In genomic region chr19:12788682-12789097, GRCh38 we compare ENCODE assay signal across 1 cellular context.
TF ChIP-seq lines count a peak whose summit lies in the region.

No MANE protein-coding gene starts in this region.

TF ChIP-seq in HepG2, 621 proteins besides CTCF, POLR2A, EP300 and RAD21 (continued from another document and continues in another):
- TF ChIP-seq TFAP4 (IDR thresholded peaks at IDR 0.05; ENCODE audit: borderline replicate concordance, low read depth) (peak; percentile 73; the same call in 1 of the 2 replicates), ZNF260 (CRISPR knock-in tag; IDR thresholded peaks at IDR 0.05; ENCODE audit: borderline replicate concordance, low read depth) (no peak), NFE2L1 (CRISPR knock-in tag; IDR thresholded peaks at IDR 0.05; ENCODE audit: borderline replicate concordance) (no peak), ZNF792 (CRISPR knock-in tag; IDR thresholded peaks at IDR 0.05) (peak; percentile 49; the same call in 1 of the 2 replicates), ZNF501 (CRISPR knock-in tag; IDR thresholded peaks at IDR 0.05) (0 out of 2 replicates have a peak, but pooled peaks have one; percentile 14), ZBTB33 (CRISPR knock-in tag; IDR thresholded peaks at IDR 0.05) (no peak), ZFP41 (CRISPR knock-in tag; IDR thresholded peaks at IDR 0.05; ENCODE audit: borderline replicate concordance) (no peak), TRIM24 (CRISPR knock-in tag; IDR thresholded peaks at IDR 0.05) (no peak), MZF1 (CRISPR knock-in tag; IDR thresholded peaks at IDR 0.05; ENCODE audit: borderline replicate concordance) (no peak), ZSCAN21 (CRISPR knock-in tag; IDR thresholded peaks at IDR 0.05; ENCODE audit: borderline replicate concordance) (0 out of 2 replicates have a peak, but pooled peaks have one; percentile 37), ZHX1 (CRISPR knock-in tag; IDR thresholded peaks at IDR 0.05; ENCODE audit: low read depth) (no peak), MAFG (CRISPR knock-in tag; IDR thresholded peaks at IDR 0.05) (no peak), ARHGAP35 (CRISPR knock-in tag; IDR thresholded peaks at IDR 0.05; ENCODE audit: borderline replicate concordance) (no peak), ZNF646 (CRISPR knock-in tag; IDR thresholded peaks at IDR 0.05) (no peak), ZNF598 (CRISPR knock-in tag; IDR thresholded peaks at IDR 0.05; ENCODE audit: borderline replicate concordance) (no peak), ZNF883 (CRISPR knock-in tag; IDR thresholded peaks at IDR 0.05; ENCODE audit: not compliant biosample characterization) (peak; percentile 57), PBX2 (CRISPR knock-in tag; IDR thresholded peaks at IDR 0.05) (no peak), ZNF576 (CRISPR knock-in tag; IDR thresholded peaks at IDR 0.05) (no peak), ADNP (CRISPR knock-in tag; IDR thresholded peaks at IDR 0.05) (no peak), SP5 (CRISPR knock-in tag; IDR thresholded peaks at IDR 0.05; ENCODE audit: borderline replicate concordance, low read depth) (0 out of 2 replicates have a peak, but pooled peaks have one; percentile 24), IKZF1 (IDR thresholded peaks at IDR 0.05) (no peak), CEBPG (CRISPR knock-in tag; IDR thresholded peaks at IDR 0.05) (no peak), THAP11 (CRISPR knock-in tag; IDR thresholded peaks at IDR 0.05) (no peak), PHF8 (CRISPR knock-in tag; IDR thresholded peaks at IDR 0.05) (peak; percentile 33; the same call in 1 of the 2 replicates), ZNF343 (CRISPR knock-in tag; IDR thresholded peaks at IDR 0.05) (no peak), ZNF850 (CRISPR knock-in tag; conservative IDR thresholded peaks at IDR 0.05) (no peak), MTA1 (CRISPR knock-in tag; IDR thresholded peaks at IDR 0.05; ENCODE audit: borderline replicate concordance) (peak; percentile 10; the same call in 1 of the 2 replicates), ETS1 (CRISPR knock-in tag; IDR thresholded peaks at IDR 0.05) (no peak), SOX13 (IDR thresholded peaks at IDR 0.05) (no peak), SOX13 (CRISPR knock-in tag; conservative IDR thresholded peaks at IDR 0.05 in 1 of 2, IDR thresholded peaks at IDR 0.05 in 1 of 2) (peak in 1 of 2 experiments; percentile 14; a peak in 1 of 4 replicates), ISL2 (CRISPR knock-in tag; IDR thresholded peaks at IDR 0.05) (0 out of 2 replicates have a peak, but pooled peaks have one; percentile 21), ZNF607 (CRISPR knock-in tag; IDR thresholded peaks at IDR 0.05; ENCODE audit: borderline replicate concordance) (no peak), KAT7 (CRISPR knock-in tag; IDR thresholded peaks at IDR 0.05; ENCODE audit: borderline replicate concordance) (no peak), E2F2 (CRISPR knock-in tag; IDR thresholded peaks at IDR 0.05; ENCODE audit: borderline replicate concordance) (no peak), ZNF569 (CRISPR knock-in tag; IDR thresholded peaks at IDR 0.05; ENCODE audit: borderline replicate concordance) (no peak), ZNF414 (CRISPR knock-in tag; IDR thresholded peaks at IDR 0.05) (0 out of 2 replicates have a peak, but pooled peaks have one; percentile 44), LRRFIP1 (CRISPR knock-in tag; conservative IDR thresholded peaks at IDR 0.05) (no peak), TFDP2 (CRISPR knock-in tag; IDR thresholded peaks at IDR 0.05) (no peak)
